7 cellular contexts compared by ENCODE assay signal in the genomic region with DNA sequence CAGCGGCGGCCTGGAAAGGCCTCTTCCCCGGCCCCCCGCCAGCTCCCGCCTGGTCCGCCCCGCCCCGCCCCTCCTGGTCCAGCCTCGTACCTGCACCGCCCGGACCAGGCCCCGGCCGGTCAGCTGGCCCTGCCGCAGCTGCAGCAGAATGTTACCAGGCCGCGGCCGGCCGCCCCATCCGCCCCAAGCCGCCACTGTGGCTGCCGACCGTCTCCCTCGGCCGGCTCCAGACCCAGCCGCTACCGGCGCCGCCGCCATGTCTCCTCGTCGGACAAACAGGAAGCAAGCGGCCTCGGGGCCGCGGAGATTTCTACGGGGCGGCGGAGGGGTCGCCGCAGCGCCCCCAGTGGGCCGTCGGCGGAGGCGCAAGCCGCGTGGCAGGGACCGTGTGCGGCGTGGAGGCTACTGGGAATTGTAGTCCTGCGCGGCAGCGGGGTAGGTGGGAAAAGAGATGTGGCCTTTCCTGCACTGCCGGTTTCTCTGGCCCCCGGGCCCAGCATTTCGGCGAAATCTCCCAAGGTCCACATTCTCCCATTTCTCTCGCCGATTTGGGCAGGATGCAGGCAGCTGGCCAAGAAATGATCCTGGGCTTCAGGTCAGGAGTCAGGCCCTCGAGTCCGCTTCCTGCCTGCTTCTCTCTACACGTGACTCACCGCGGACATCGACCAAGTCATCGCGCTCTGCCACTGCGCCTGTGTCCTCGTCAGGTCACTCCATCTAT. TPM values are rescaled to one million over a fixed set of nuclear protein-coding genes. Genes with fewer than 3 reads are reported as not detected.
DNase-seq lines count a peak whose midpoint lies in the region; ATAC-seq and TF ChIP-seq lines count a peak whose summit lies in the region.

A gene with protein sequence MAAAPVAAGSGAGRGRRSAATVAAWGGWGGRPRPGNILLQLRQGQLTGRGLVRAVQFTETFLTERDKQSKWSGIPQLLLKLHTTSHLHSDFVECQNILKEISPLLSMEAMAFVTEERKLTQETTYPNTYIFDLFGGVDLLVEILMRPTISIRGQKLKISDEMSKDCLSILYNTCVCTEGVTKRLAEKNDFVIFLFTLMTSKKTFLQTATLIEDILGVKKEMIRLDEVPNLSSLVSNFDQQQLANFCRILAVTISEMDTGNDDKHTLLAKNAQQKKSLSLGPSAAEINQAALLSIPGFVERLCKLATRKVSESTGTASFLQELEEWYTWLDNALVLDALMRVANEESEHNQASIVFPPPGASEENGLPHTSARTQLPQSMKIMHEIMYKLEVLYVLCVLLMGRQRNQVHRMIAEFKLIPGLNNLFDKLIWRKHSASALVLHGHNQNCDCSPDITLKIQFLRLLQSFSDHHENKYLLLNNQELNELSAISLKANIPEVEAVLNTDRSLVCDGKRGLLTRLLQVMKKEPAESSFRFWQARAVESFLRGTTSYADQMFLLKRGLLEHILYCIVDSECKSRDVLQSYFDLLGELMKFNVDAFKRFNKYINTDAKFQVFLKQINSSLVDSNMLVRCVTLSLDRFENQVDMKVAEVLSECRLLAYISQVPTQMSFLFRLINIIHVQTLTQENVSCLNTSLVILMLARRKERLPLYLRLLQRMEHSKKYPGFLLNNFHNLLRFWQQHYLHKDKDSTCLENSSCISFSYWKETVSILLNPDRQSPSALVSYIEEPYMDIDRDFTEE (minus strand): TSS at position 284 of the 721 bp plus-strand sequence. CDS start 26 bp downstream, at position 258.

- H3K36me3 ChIP-seq in hepatocyte (replicated peaks; ENCODE audit: insufficient read depth, low read depth) = no peaks in the 10 kb centered on the region

- H4K20me1 ChIP-seq in hepatocyte (ENCODE audit: insufficient read depth, poor library complexity, severe bottlenecking) = peaks cover 38% of the 10 kb centered on the region

- H3K4me3 Mint-ChIP-seq in T-helper 2 cell treated with Interferon-gamma antibody and Interleukin-4, amounts not matched to agents 5 μg/mL and 100 μg/mL, for 36 hours = peak within 1 kb of the TSS; percentile 88

- peak within 1 kb of the TSS; percentile 85 for H3K4me2 ChIP-seq in hepatocyte

- H3K4me1 ChIP-seq in hepatocyte (ENCODE audit: insufficient read depth) = peaks cover 18% of the 10 kb centered on the region

- 9% methylated on average over 59 of the region's 69 CpGs for WGBS in hepatocyte (ENCODE audit: low lambda C conversion rate, missing lambda C conversion rate)

- H3K4me3 ChIP-seq in astrocyte of the cerebellum (ENCODE audit: low read depth, low read length) (peak within 1 kb of the TSS; percentile 94), hepatocyte (peak within 1 kb of the TSS; percentile 95), retinal pigment epithelial cell (ENCODE audit: low read length) (peak within 1 kb of the TSS; percentile 92)

- TF ChIP-seq CTCF in astrocyte of the cerebellum (IDR thresholded peaks at IDR 0.05; ENCODE audit: low read depth, low read length, missing control alignments) (peak; percentile 97), hepatocyte (IDR thresholded peaks at IDR 0.05; ENCODE audit: poor library complexity) (peak; percentile 99), retinal pigment epithelial cell (conservative IDR thresholded peaks at IDR 0.05; ENCODE audit: low read depth, low read length) (peak; percentile 83)

- no peaks in the 10 kb centered on the region for H3K27me3 Mint-ChIP-seq in T-helper 2 cell treated with Interferon-gamma antibody and Interleukin-4, amounts not matched to agents 5 μg/mL and 100 μg/mL, for 36 hours (ENCODE audit: low read depth)

- peak within 1 kb of the TSS; percentile 98 for H3K27ac ChIP-seq in hepatocyte

- H3K9me2 ChIP-seq in hepatocyte (replicated peaks; ENCODE audit: insufficient read depth) = no peaks in the 10 kb centered on the region

- H3K79me2 ChIP-seq in hepatocyte = peaks cover 49% of the 10 kb centered on the region

- ATAC-seq in GM18498 (IDR thresholded peaks at IDR 0.05; ENCODE audit: unreplicated experiment) = peak; percentile 98
- peak; percentile 88 for ATAC-seq in HG02870 (IDR thresholded peaks at IDR 0.05; ENCODE audit: unreplicated experiment)

- peak within 1 kb of the TSS; percentile 93 for H3K27ac Mint-ChIP-seq in T-helper 2 cell treated with Interferon-gamma antibody and Interleukin-4, amounts not matched to agents 5 μg/mL and 100 μg/mL, for 36 hours

- peak within 1 kb of the TSS; percentile 84 for H2AFZ ChIP-seq in hepatocyte

- H3K27me3 ChIP-seq in hepatocyte = no peaks in the 10 kb centered on the region

- DNase-seq in NCI-H1694 (lab: John Stamatoyannopoulos, UW) (peak; percentile 66), astrocyte of the cerebellum (ENCODE audit: low read depth) (peak; percentile 72), hepatocyte (ENCODE audit: low spot score) (peak; percentile 94), retinal pigment epithelial cell (ENCODE audit: low read depth) (peak; percentile 49)
- DNase-seq in T-helper 2 cell treated with Interferon-gamma antibody and Interleukin-4, amounts not matched to agents 5 μg/mL and 100 μg/mL, for 36 hours (ENCODE audit: low spot score) = peak; percentile 89

- in situ Hi-C loops in astrocyte of the cerebellum (cut with HindIII; ENCODE audit: low sequenced_read_pairs) = no loop called here

- H3K9me3 Mint-ChIP-seq in T-helper 2 cell treated with Interferon-gamma antibody and Interleukin-4, amounts not matched to agents 5 μg/mL and 100 μg/mL, for 36 hours = no peaks in the 10 kb centered on the region

- H3K9me3 ChIP-seq in hepatocyte (ENCODE audit: low read depth) = no peaks in the 10 kb centered on the region

- H3K36me3 Mint-ChIP-seq in T-helper 2 cell treated with Interferon-gamma antibody and Interleukin-4, amounts not matched to agents 5 μg/mL and 100 μg/mL, for 36 hours (ENCODE audit: low read depth) = peaks cover 21% of the 10 kb centered on the region

- H3K4me1 Mint-ChIP-seq in T-helper 2 cell treated with Interferon-gamma antibody and Interleukin-4, amounts not matched to agents 5 μg/mL and 100 μg/mL, for 36 hours (ENCODE audit: low read depth) = peaks cover 38% of the 10 kb centered on the region

RNA-seq across cellular contexts. Expression of the gene that starts here (rescaled TPM):
- total RNA-seq in hepatocyte = 81.0 and 88.6 TPM in 2 replicates
- polyA plus RNA-seq in hepatocyte = 94.9 and 102 TPM in 2 replicates

Comparison
In these comparisons a context has a peak if more than half of its experiments do, and no peak if none do; other contexts are left out.
1. Peak in every context shown above with its lines: DNase-seq, ATAC-seq, H3K4me3 ChIP-seq and H3K27ac ChIP-seq.